In the genomic region with DNA sequence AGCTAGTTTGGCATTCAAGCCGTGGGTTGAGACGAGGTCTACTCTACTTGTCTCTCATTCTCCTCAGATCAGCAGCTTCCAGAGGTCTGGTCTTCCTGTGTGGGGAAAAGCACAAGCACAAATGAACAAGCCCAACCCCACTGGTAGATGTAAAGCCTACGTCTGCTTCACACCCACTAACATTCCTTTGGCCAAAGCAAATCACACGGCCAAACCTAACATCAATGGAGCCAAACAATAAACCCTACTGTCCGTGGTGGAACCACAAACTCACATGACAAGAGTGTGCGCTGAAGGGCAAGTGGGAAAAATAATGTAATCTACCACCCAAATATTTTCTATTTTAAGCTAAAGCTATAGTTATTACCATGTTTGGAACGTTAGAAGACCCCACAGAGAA, we compare ENCODE assay signal across 23 cellular contexts.
"Had no signal": no experiment of that assay in that cellular context is flagged by ENCODE, and none has a peak within 500 bp of the region (broad histone marks: within the 10 kb centered on the region; RNA-seq: fewer than 3 reads in every experiment).

No MANE protein-coding gene starts in this region.

- H3K9me3 ChIP-seq: esophagus muscularis mucosa, gastroesophageal sphincter, neutrophil, sigmoid colon, testis, tibial nerve, upper lobe of right lung had no signal

- H3K27me3 ChIP-seq: esophagus muscularis mucosa, gastroesophageal sphincter, neutrophil, sigmoid colon, testis, tibial nerve, upper lobe of right lung had no signal

- H3K36me3 ChIP-seq: esophagus muscularis mucosa, gastroesophageal sphincter, neutrophil, sigmoid colon, tibial nerve, upper lobe of right lung had no signal

- FAIRE-seq: endometrium, keratinocyte had no signal

- DNase-seq: effector memory CD4-positive, alpha-beta T cell; immature natural killer cell; left cardiac atrium; left ventricle myocardium superior; mesendoderm; naive thymus-derived CD4-positive, alpha-beta T cell; nephron progenitor cell; sigmoid colon; stimulated activated CD4-positive, alpha-beta T cell treated with anti-CD3 and anti-CD28 coated beads, Interleukin-2, amount 100 ng/mL, for 24 hours; stimulated activated CD4-positive, alpha-beta T cell treated with anti-CD3 and anti-CD28 coated beads, Interleukin-4, amount 100 ng/mL, for 4 hours; stimulated activated naive B cell treated with anti-CD40 and anti-IgM and Interleukin-4, amounts not matched to agents 10 μg/mL and 1 μg/mL and 100 μg/mL, for 72 hours; stimulated activated naive CD8-positive, alpha-beta T cell treated with anti-CD3 and anti-CD28 coated beads, Interleukin-15, amount 100 ng/mL, for 72 hours; testis; upper lobe of right lung had no signal

- ATAC-seq: gastroesophageal sphincter; left ventricle myocardium superior; naive thymus-derived CD4-positive, alpha-beta T cell; stimulated activated naive B cell treated with anti-CD40 and anti-IgM and Interleukin-4, amounts not matched to agents 10 μg/mL and 1 μg/mL and 100 μg/mL, for 72 hours; stimulated activated naive CD8-positive, alpha-beta T cell treated with anti-CD3 and anti-CD28 coated beads, Interleukin-15, amount 100 ng/mL, for 72 hours; upper lobe of right lung had no signal

- H3K4me3 ChIP-seq: esophagus muscularis mucosa, gastroesophageal sphincter, lung, sigmoid colon, skin epidermis, testis, tibial nerve, upper lobe of right lung had no signal

- H3K27ac ChIP-seq: epithelial cell of prostate, esophagus muscularis mucosa, gastroesophageal sphincter, neutrophil, sigmoid colon, skin epidermis, testis, upper lobe of right lung had no signal
